ENCODE assay signal across 1 cellular context in the genomic region with DNA sequence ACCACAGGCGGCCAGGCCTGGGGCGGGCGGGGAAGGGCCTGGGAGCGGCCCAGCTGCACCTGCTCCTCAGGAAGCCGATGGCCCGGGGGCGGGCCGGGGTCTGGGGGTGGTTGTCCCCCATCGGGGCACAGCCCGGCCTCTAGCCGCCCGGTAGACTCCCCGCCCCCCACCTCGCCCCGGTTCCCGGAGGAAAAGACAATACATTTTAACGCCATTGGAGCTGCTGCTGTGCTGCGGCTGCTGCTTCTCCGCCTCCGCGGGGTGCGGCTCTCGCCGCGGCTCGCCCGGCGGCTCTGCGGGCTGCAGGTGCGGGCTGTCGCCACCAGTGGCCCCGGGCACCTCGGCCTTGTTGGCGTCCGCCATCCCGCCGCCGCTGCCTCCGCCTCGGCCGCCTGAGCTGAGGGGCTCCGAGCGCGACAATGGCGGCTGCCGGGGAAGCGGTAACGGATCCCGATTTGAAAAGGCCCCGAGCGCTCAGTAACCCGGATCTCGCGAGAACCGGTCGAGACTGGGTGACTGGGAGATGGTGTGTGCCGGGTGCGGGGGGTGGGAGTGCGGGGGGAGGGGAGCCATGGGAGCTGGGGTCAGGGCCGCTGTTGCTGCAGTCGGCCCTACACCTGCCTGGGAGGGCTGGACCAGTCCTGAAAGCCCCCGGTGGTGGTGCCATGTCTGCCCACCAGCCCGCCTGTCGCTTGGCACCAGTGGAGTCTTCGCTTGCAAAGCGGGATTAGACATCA.
TF ChIP-seq lines count a peak whose summit lies in the region.

A gene with protein sequence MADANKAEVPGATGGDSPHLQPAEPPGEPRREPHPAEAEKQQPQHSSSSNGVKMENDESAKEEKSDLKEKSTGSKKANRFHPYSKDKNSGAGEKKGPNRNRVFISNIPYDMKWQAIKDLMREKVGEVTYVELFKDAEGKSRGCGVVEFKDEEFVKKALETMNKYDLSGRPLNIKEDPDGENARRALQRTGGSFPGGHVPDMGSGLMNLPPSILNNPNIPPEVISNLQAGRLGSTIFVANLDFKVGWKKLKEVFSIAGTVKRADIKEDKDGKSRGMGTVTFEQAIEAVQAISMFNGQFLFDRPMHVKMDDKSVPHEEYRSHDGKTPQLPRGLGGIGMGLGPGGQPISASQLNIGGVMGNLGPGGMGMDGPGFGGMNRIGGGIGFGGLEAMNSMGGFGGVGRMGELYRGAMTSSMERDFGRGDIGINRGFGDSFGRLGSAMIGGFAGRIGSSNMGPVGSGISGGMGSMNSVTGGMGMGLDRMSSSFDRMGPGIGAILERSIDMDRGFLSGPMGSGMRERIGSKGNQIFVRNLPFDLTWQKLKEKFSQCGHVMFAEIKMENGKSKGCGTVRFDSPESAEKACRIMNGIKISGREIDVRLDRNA (minus strand): TSS at position 421 of the 737 bp plus-strand sequence. CDS start 58 bp downstream, at position 363.

TF ChIP-seq in SK-N-SH, 30 proteins besides CTCF, POLR2A, EP300 and RAD21 (continued from another document):
- TF ChIP-seq, protein P1, sequence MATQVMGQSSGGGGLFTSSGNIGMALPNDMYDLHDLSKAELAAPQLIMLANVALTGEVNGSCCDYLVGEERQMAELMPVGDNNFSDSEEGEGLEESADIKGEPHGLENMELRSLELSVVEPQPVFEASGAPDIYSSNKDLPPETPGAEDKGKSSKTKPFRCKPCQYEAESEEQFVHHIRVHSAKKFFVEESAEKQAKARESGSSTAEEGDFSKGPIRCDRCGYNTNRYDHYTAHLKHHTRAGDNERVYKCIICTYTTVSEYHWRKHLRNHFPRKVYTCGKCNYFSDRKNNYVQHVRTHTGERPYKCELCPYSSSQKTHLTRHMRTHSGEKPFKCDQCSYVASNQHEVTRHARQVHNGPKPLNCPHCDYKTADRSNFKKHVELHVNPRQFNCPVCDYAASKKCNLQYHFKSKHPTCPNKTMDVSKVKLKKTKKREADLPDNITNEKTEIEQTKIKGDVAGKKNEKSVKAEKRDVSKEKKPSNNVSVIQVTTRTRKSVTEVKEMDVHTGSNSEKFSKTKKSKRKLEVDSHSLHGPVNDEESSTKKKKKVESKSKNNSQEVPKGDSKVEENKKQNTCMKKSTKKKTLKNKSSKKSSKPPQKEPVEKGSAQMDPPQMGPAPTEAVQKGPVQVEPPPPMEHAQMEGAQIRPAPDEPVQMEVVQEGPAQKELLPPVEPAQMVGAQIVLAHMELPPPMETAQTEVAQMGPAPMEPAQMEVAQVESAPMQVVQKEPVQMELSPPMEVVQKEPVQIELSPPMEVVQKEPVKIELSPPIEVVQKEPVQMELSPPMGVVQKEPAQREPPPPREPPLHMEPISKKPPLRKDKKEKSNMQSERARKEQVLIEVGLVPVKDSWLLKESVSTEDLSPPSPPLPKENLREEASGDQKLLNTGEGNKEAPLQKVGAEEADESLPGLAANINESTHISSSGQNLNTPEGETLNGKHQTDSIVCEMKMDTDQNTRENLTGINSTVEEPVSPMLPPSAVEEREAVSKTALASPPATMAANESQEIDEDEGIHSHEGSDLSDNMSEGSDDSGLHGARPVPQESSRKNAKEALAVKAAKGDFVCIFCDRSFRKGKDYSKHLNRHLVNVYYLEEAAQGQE (IDR thresholded peaks at IDR 0.05; ENCODE audit: low read depth, low read length): no peak; the same call in 1 of the 2 replicates
- TF ChIP-seq JUND (IDR thresholded peaks at IDR 0.05) (no peak), TAF1 (IDR thresholded peaks at IDR 0.05; ENCODE audit: borderline replicate concordance, low read depth, low read length) (peak; percentile 66), POLR2AphosphoS5 (IDR thresholded peaks at IDR 0.05; ENCODE audit: low read depth, low read length) (peak; percentile 18; the same call in 1 of the 2 replicates), RCOR1 (IDR thresholded peaks at IDR 0.05; ENCODE audit: low read length) (no peak), SIN3A (IDR thresholded peaks at IDR 0.05; ENCODE audit: borderline replicate concordance, low read depth, low read length) (peak; percentile 84; the same call in 1 of the 2 replicates), FOXM1 (IDR thresholded peaks at IDR 0.05; ENCODE audit: low read depth) (peak; percentile 53; the same call in 1 of the 2 replicates), CHD2 (IDR thresholded peaks at IDR 0.05; ENCODE audit: low read length, partially characterized antibody) (peak; percentile 99), YY1 (IDR thresholded peaks at IDR 0.05; ENCODE audit: low read depth) (peak; percentile 87), ELF1 (IDR thresholded peaks at IDR 0.05) (no peak)
- TF ChIP-seq, protein P2, sequence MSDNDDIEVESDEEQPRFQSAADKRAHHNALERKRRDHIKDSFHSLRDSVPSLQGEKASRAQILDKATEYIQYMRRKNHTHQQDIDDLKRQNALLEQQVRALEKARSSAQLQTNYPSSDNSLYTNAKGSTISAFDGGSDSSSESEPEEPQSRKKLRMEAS (IDR thresholded peaks at IDR 0.05; ENCODE audit: low read depth): peak; percentile 97
- TF ChIP-seq, protein P3, sequence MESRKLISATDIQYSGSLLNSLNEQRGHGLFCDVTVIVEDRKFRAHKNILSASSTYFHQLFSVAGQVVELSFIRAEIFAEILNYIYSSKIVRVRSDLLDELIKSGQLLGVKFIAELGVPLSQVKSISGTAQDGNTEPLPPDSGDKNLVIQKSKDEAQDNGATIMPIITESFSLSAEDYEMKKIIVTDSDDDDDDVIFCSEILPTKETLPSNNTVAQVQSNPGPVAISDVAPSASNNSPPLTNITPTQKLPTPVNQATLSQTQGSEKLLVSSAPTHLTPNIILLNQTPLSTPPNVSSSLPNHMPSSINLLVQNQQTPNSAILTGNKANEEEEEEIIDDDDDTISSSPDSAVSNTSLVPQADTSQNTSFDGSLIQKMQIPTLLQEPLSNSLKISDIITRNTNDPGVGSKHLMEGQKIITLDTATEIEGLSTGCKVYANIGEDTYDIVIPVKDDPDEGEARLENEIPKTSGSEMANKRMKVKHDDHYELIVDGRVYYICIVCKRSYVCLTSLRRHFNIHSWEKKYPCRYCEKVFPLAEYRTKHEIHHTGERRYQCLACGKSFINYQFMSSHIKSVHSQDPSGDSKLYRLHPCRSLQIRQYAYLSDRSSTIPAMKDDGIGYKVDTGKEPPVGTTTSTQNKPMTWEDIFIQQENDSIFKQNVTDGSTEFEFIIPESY (IDR thresholded peaks at IDR 0.05; ENCODE audit: borderline replicate concordance, low read depth): peak; percentile 97
